1 cellular context compared by ENCODE assay signal in the genomic region with DNA sequence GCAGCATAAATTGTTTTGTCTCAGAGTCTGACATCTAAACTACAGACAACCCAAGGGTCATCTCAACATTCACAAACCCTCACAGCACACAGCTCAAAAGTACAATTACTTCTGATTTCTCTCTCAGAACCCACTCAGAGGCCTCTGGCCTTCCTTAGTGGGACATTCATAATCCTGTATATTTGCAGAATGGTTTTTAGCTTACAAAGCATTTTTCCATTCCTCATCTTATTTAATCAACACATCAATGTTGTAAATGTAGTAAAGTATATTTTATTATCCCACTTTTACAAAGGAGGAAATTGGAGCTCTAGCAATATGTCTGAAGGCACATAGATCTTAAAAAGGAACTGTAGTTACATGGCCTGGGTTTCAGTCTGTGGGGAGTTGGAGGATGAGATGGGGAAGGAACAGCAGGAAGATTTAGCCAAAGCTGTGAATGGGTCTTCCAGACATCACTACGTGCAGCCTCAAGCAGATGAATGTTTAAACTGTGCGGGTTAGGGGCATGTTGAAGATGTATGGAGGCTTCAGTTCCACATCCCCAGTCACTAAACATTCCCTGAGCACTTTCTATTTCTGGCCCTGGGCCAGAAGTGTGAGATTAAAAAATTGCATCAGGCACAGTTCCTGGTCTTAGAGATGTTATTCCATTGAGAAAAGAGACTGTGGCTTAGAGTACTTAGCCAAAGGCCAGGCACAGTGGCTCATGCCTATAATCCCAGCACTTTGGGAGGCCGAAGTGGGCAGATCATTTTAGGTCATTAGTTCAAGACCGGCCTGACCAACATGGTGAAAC.
TF ChIP-seq lines count a peak whose summit lies in the region.

No MANE protein-coding gene starts in this region.

TF ChIP-seq in HepG2, 621 proteins besides CTCF, POLR2A, EP300 and RAD21:
- no peak for TF ChIP-seq SNAI1 (CRISPR knock-in tag; IDR thresholded peaks at IDR 0.05; ENCODE audit: borderline replicate concordance)
- no peak for TF ChIP-seq BCL6 (CRISPR knock-in tag; IDR thresholded peaks at IDR 0.05)
- TF ChIP-seq PHF5A (CRISPR knock-in tag; IDR thresholded peaks at IDR 0.05; ENCODE audit: low read depth, unreplicated experiment), result no peak
- TF ChIP-seq HNRNPL (IDR thresholded peaks at IDR 0.05; ENCODE audit: low read depth, low read length), result no peak
- TF ChIP-seq MAFK (conservative IDR thresholded peaks at IDR 0.05 in 1 of 2, IDR thresholded peaks at IDR 0.05 in 1 of 2; ENCODE audit: low read length in 2 of 2), result peak; percentile 59 to 82
- TF ChIP-seq ZNF225 (CRISPR knock-in tag; IDR thresholded peaks at IDR 0.05), result no peak
- TF ChIP-seq ELF3 (CRISPR knock-in tag; IDR thresholded peaks at IDR 0.05), result no peak
- TF ChIP-seq HMG20A (CRISPR knock-in tag; IDR thresholded peaks at IDR 0.05; ENCODE audit: borderline replicate concordance), result no peak
- TF ChIP-seq MNT (IDR thresholded peaks at IDR 0.05), result no peak
- TF ChIP-seq ZNF280B (CRISPR knock-in tag; IDR thresholded peaks at IDR 0.05; ENCODE audit: borderline replicate concordance), result no peak
- no peak for TF ChIP-seq ZBTB3 (CRISPR knock-in tag; IDR thresholded peaks at IDR 0.05; ENCODE audit: borderline replicate concordance, low read depth)
- TF ChIP-seq ZNF782 (CRISPR knock-in tag; IDR thresholded peaks at IDR 0.05; ENCODE audit: borderline replicate concordance), result no peak
- TF ChIP-seq NCOA1 (CRISPR knock-in tag; IDR thresholded peaks at IDR 0.05), result no peak
- TF ChIP-seq MAFF (IDR thresholded peaks at IDR 0.05; ENCODE audit: low read depth, low read length), result peak; percentile 70
- TF ChIP-seq ZNF180 (CRISPR knock-in tag; IDR thresholded peaks at IDR 0.05; ENCODE audit: borderline replicate concordance, low read depth), result no peak
- no peak for TF ChIP-seq RFXAP (CRISPR knock-in tag; IDR thresholded peaks at IDR 0.05; ENCODE audit: borderline replicate concordance)
- TF ChIP-seq NFATC3 (CRISPR knock-in tag; IDR thresholded peaks at IDR 0.05), result no peak
